8 cellular contexts compared by ENCODE assay signal in genomic region chr11:826836-827145, GRCh38. TPM values are rescaled to one million over a fixed set of nuclear protein-coding genes. Genes with fewer than 3 reads are reported as not detected.
DNase-seq lines count a peak whose midpoint lies in the region; ATAC-seq and TF ChIP-seq lines count a peak whose summit lies in the region.

No MANE protein-coding gene starts in this region.

- H3K36me3 ChIP-seq in MM.1S (replicated peaks; ENCODE audit: insufficient read depth, low read length): no peaks in the 10 kb centered on the region

- ATAC-seq in GM21717 (IDR thresholded peaks at IDR 0.05; ENCODE audit: unreplicated experiment) (no peak), GM18868 (IDR thresholded peaks at IDR 0.05; ENCODE audit: unreplicated experiment) (no peak), esophagus mucosa (no peak)

- H3K4me1 Mint-ChIP-seq in endothelial cell (ENCODE audit: unreplicated experiment) (peaks cover 18% of the 10 kb centered on the region), progenitor cell of endocrine pancreas (ENCODE audit: low read depth) (peaks cover 8% of the 10 kb centered on the region)

- peak overlapping the region; percentile 85 for H2AFZ ChIP-seq in MM.1S (ENCODE audit: low read length)

- H3K9ac ChIP-seq in MM.1S (ENCODE audit: low read length): peak overlapping the region; percentile 57; the same call in 1 of the 2 replicates

- no peaks in the 10 kb centered on the region for H3K9me2 ChIP-seq in MM.1S (replicated peaks; ENCODE audit: insufficient read depth, low read length)

- H3F3A ChIP-seq in MM.1S (ENCODE audit: insufficient read depth, low read length): peaks cover 8% of the 10 kb centered on the region

- TF ChIP-seq CTCF in GM12865 (IDR thresholded peaks at IDR 0.05; ENCODE audit: insufficient read depth, low read depth, low read length, missing control alignments) (no peak), MM.1S (IDR thresholded peaks at IDR 0.05; ENCODE audit: low read length) (no peak), endothelial cell (IDR thresholded peaks at IDR 0.05; ENCODE audit: unreplicated experiment) (no peak), progenitor cell of endocrine pancreas (IDR thresholded peaks at IDR 0.05; ENCODE audit: unreplicated experiment) (no peak)

- H3K4me3 Mint-ChIP-seq in endothelial cell (ENCODE audit: unreplicated experiment) (peak overlapping the region; percentile 79), progenitor cell of endocrine pancreas (ENCODE audit: low read depth) (peak overlapping the region; percentile 73)

- peaks cover 21% of the 10 kb centered on the region for H3K4me1 ChIP-seq in MM.1S (ENCODE audit: low read length)

- H3K9me3 Mint-ChIP-seq in endothelial cell (ENCODE audit: unreplicated experiment): no peaks in the 10 kb centered on the region
- H3K9me3 Mint-ChIP-seq in progenitor cell of endocrine pancreas (ENCODE audit: low read depth): no peaks in the 10 kb centered on the region

- peaks cover 14% of the 10 kb centered on the region for H3K27me3 Mint-ChIP-seq in endothelial cell (ENCODE audit: unreplicated experiment)
- H3K27me3 Mint-ChIP-seq in progenitor cell of endocrine pancreas: peaks cover 30% of the 10 kb centered on the region

- peak overlapping the region; percentile 94 for H3K4me2 ChIP-seq in MM.1S (ENCODE audit: low read depth, low read length)

- DNase-seq in GM12865 (ENCODE audit: low read depth): peak; percentile 46
- no peak for DNase-seq in MM.1S
- DNase-seq in endothelial cell (ENCODE audit: low spot score): peak; percentile 4
- DNase-seq in progenitor cell of endocrine pancreas (ENCODE audit: low spot score, unreplicated experiment): no peak
- no peak for DNase-seq in SHP77 treated with DMSO at 0.1 percent for 48 hours (lab: John Stamatoyannopoulos, UW)

- H3K27ac ChIP-seq in MM.1S (ENCODE audit: low read length): peak overlapping the region; percentile 18; the same call in 1 of the 2 replicates

- no peaks in the 10 kb centered on the region for H3K9me3 ChIP-seq in MM.1S (replicated peaks; ENCODE audit: insufficient read depth, low read length)

- no peaks in the 10 kb centered on the region for H4K20me1 ChIP-seq in MM.1S (ENCODE audit: insufficient read depth, low read length)

- H3K79me2 ChIP-seq in MM.1S (ENCODE audit: low read length): no peaks in the 10 kb centered on the region; the same call in 1 of the 2 replicates

- H3K4me3 ChIP-seq in GM12865 (ENCODE audit: low read depth, low read length) (peak overlapping the region; percentile 75), MM.1S (ENCODE audit: low read length) (peak overlapping the region; percentile 66)

- H3K36me3 Mint-ChIP-seq in endothelial cell (ENCODE audit: low read depth, unreplicated experiment) (no peaks in the 10 kb centered on the region), progenitor cell of endocrine pancreas (ENCODE audit: insufficient read depth) (peaks cover 2% of the 10 kb centered on the region)

- H3K27me3 ChIP-seq in MM.1S (replicated peaks; ENCODE audit: insufficient read depth, low read length): peaks cover 15% of the 10 kb centered on the region

- H3K27ac Mint-ChIP-seq in endothelial cell (ENCODE audit: unreplicated experiment): no peak overlapping the region
- H3K27ac Mint-ChIP-seq in progenitor cell of endocrine pancreas: no peak overlapping the region

RNA-seq across cellular contexts. Expression of gene CRACR2B, which starts 0.9 kb away (rescaled TPM):
- total RNA-seq in endothelial cell (ENCODE audit: unreplicated experiment) (28.8 TPM), progenitor cell of endocrine pancreas (50.9 and 52.9 TPM in 2 replicates), esophagus mucosa (3.3 TPM)

RNA-seq across cellular contexts. Expression of gene CD151, which starts 6.0 kb away (rescaled TPM):
- total RNA-seq in endothelial cell (ENCODE audit: unreplicated experiment): 49.6 TPM
- 154 and 160 TPM in 2 replicates for total RNA-seq in progenitor cell of endocrine pancreas
- 109 TPM for total RNA-seq in esophagus mucosa

RNA-seq across cellular contexts. Expression of gene PNPLA2, which starts 8.1 kb away (rescaled TPM):
- 40.5 TPM for total RNA-seq in endothelial cell (ENCODE audit: unreplicated experiment)
- 47.3 and 51.1 TPM in 2 replicates for total RNA-seq in progenitor cell of endocrine pancreas
- total RNA-seq in esophagus mucosa: 24.5 TPM

RNA-seq across cellular contexts. Expression of gene POLR2L, which starts 15.5 kb away (rescaled TPM):
- total RNA-seq in endothelial cell (ENCODE audit: unreplicated experiment) (76.7 TPM), progenitor cell of endocrine pancreas (89.6 and 97.9 TPM in 2 replicates), esophagus mucosa (177 TPM)

RNA-seq across cellular contexts. Expression of gene TSPAN4, which starts 15.9 kb away (rescaled TPM):
- 26.4 TPM for total RNA-seq in endothelial cell (ENCODE audit: unreplicated experiment)
- total RNA-seq in progenitor cell of endocrine pancreas: 24.9 and 27.7 TPM in 2 replicates
- total RNA-seq in esophagus mucosa: 8.4 TPM

Comparison
In these comparisons a context has a peak if more than half of its experiments do, and no peak if none do; other contexts are left out.
1. DNase-seq: peak in GM12865 (single experiment) and endothelial cell (single experiment); none in MM.1S (single experiment), progenitor cell of endocrine pancreas (single experiment) and SHP77 treated with DMSO at 0.1 percent for 48 hours (single experiment).